In the genomic region with DNA sequence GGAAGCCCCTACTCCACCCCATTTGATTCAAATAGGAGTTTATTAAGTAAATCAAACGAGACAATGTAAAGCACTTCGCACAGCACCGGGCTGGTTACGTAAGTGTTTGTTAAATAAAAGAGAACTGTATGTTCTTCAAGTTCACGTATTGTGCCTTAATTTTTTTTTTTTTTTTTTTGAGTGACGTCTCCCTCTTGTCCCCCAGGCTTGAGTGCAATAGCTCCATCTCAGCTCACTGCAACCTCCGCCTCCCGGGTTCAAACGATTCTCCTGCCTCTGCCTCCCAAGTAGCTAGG, we compare ENCODE assay signal across 9 cellular contexts. TPM values are rescaled to one million over a fixed set of nuclear protein-coding genes. Genes with fewer than 3 reads are reported as not detected.
DNase-seq lines count a peak whose midpoint lies in the region; ATAC-seq and TF ChIP-seq lines count a peak whose summit lies in the region.
"Had no signal": no experiment of that assay in that cellular context is flagged by ENCODE, and none has a peak within 500 bp of the region (broad histone marks: within the 10 kb centered on the region; RNA-seq: fewer than 3 reads in every experiment).

No MANE protein-coding gene starts in this region.

- no peak overlapping the region for H3K27ac Mint-ChIP-seq in stimulated activated naive CD8-positive, alpha-beta T cell treated with anti-CD3 and anti-CD28 coated beads, Interleukin-15, amount 100 ng/mL, for 72 hours
- H3K27ac Mint-ChIP-seq in naive B cell: no peak overlapping the region

- H3K4me3 ChIP-seq in coronary artery: peak overlapping the region; percentile 82

- H3K27ac ChIP-seq in coronary artery: peak overlapping the region; percentile 98

- peaks cover 4 to 8% of the 10 kb centered on the region in 2 donors for H3K36me3 Mint-ChIP-seq in naive B cell

- H3K4me1 Mint-ChIP-seq in stimulated activated naive CD8-positive, alpha-beta T cell treated with anti-CD3 and anti-CD28 coated beads, Interleukin-15, amount 100 ng/mL, for 72 hours: peaks cover 18% of the 10 kb centered on the region
- peaks cover 11 to 24% (median 19%) of the 10 kb centered on the region in 3 donors for H3K4me1 Mint-ChIP-seq in naive B cell

- peaks cover 82% of the 10 kb centered on the region for H3K27me3 Mint-ChIP-seq in stimulated activated naive CD8-positive, alpha-beta T cell treated with anti-CD3 and anti-CD28 coated beads, Interleukin-15, amount 100 ng/mL, for 72 hours
- peaks cover 60 to 81% (median 72%) of the 10 kb centered on the region in 3 donors for H3K27me3 Mint-ChIP-seq in naive B cell

- ATAC-seq in stimulated activated naive CD8-positive, alpha-beta T cell treated with anti-CD3 and anti-CD28 coated beads, Interleukin-15, amount 100 ng/mL, for 72 hours: no peak
- no peak for ATAC-seq in stimulated activated naive CD8-positive, alpha-beta T cell treated with anti-CD3 and anti-CD28 coated beads, Interleukin-15, Interleukin-2, amounts not matched to agents 100 U/mL and 50 U/mL, for 24 hours
- ATAC-seq in naive B cell (ENCODE audit: low read depth in 2 of 2): no peak
- no peak for ATAC-seq in HG03095 (IDR thresholded peaks at IDR 0.05; ENCODE audit: unreplicated experiment)
- ATAC-seq in GM19351 (IDR thresholded peaks at IDR 0.05; ENCODE audit: unreplicated experiment): no peak

- H3K9me3 Mint-ChIP-seq in stimulated activated naive CD8-positive, alpha-beta T cell treated with anti-CD3 and anti-CD28 coated beads, Interleukin-15, amount 100 ng/mL, for 72 hours: no peaks in the 10 kb centered on the region
- peaks cover 0 to 4% (median 0%) of the 10 kb centered on the region in 7 donors for H3K9me3 Mint-ChIP-seq in naive B cell

- no peak for TF ChIP-seq CTCF in coronary artery (IDR thresholded peaks at IDR 0.05)

- no peak for DNase-seq in stimulated activated naive CD8-positive, alpha-beta T cell treated with anti-CD3 and anti-CD28 coated beads, Interleukin-15, amount 100 ng/mL, for 72 hours
- DNase-seq in stimulated activated naive CD8-positive, alpha-beta T cell treated with anti-CD3 and anti-CD28 coated beads, Interleukin-15, Interleukin-2, amounts not matched to agents 100 U/mL and 50 U/mL, for 24 hours: no peak
- no peak for DNase-seq in coronary artery (ENCODE audit: low spot score)
- DNase-seq in naive B cell: no peak
- no peak for DNase-seq in anterior cingulate cortex (lab: John Stamatoyannopoulos, UW)
- no peak for DNase-seq in NCI-H446 (lab: John Stamatoyannopoulos, UW)
- DNase-seq: activated gamma-delta T cell had no signal

- H3K4me3 Mint-ChIP-seq in stimulated activated naive CD8-positive, alpha-beta T cell treated with anti-CD3 and anti-CD28 coated beads, Interleukin-15, amount 100 ng/mL, for 72 hours: peak overlapping the region; percentile 90
- H3K4me3 Mint-ChIP-seq in naive B cell: peak overlapping the region in 7 of 8 donors; percentile 66 to 92 (median 87)

RNA-seq across cellular contexts. Expression of gene WWTR1, which starts 1.3 kb away (rescaled TPM):
- polyA plus RNA-seq in naive B cell (ENCODE audit: low read depth in 6 of 6): under 1 TPM in 1 of 6 donors, not detected in 5; 0.61 TPM
